ENCODE assay signal across 8 cellular contexts in genomic region chr17:73156166-73156840, GRCh38. TPM values are rescaled to one million over a fixed set of nuclear protein-coding genes. Genes with fewer than 3 reads are reported as not detected.
A peak's percentile ranks its signal among the peaks of the same experiment; 100 is the strongest.
DNase-seq lines count a peak whose midpoint lies in the region; ATAC-seq and TF ChIP-seq lines count a peak whose summit lies in the region.

No MANE protein-coding gene starts in this region.

- H3K36me3 ChIP-seq in WERI-Rb-1 = no peaks in the 10 kb centered on the region

- H3K27me3 Mint-ChIP-seq in central memory CD8-positive, alpha-beta T cell = peaks cover 76% of the 10 kb centered on the region

- H3K4me3 Mint-ChIP-seq in central memory CD8-positive, alpha-beta T cell = no peak overlapping the region

- peak; percentile 82 for TF ChIP-seq CTCF in GM13977 (IDR thresholded peaks at IDR 0.05; ENCODE audit: extremely low read depth, insufficient read depth, missing control alignments)
- peak; percentile 93 for TF ChIP-seq CTCF in WERI-Rb-1 (IDR thresholded peaks at IDR 0.05; ENCODE audit: low read depth, low read length)

- H3K9me3 Mint-ChIP-seq in central memory CD8-positive, alpha-beta T cell = no peaks in the 10 kb centered on the region

- in situ Hi-C loops in GM13977 (cut with MboI; ENCODE audit: low pct_unique_long_range_greater_than_20kb, low sequenced_read_pairs, unreplicated experiment) = loop anchor here (25.0 kb wide), 1 partner anchor 169 kb away; no protein-coding TSS in a partner anchor

- peaks cover 6% of the 10 kb centered on the region for H3K4me1 Mint-ChIP-seq in central memory CD8-positive, alpha-beta T cell

- no peaks in the 10 kb centered on the region for H3K27me3 ChIP-seq in WERI-Rb-1 (ENCODE audit: insufficient read depth, low read depth, severe bottlenecking)

- no peak overlapping the region for H3K4me3 ChIP-seq in WERI-Rb-1 (ENCODE audit: low read depth, low read length)

- ATAC-seq in HG02840 (IDR thresholded peaks at IDR 0.05; ENCODE audit: low FRiP score, unreplicated experiment) (peak; percentile 53), left lobe of liver (peak; percentile 97)
- peak; percentile 56 for ATAC-seq in central memory CD8-positive, alpha-beta T cell (replicated peaks; ENCODE audit: extremely low read depth, poor library complexity, severe bottlenecking)

- DNase-seq in A172 (ENCODE audit: low spot score) = peak; percentile 85
- DNase-seq in GM13977 (ENCODE audit: low spot score) = peak; percentile 76
- peak; percentile 77 for DNase-seq in NCI-H2171 (lab: John Stamatoyannopoulos, UW)
- peak; percentile 93 for DNase-seq in WERI-Rb-1
- peak in 1 of 2 donors; percentile 32 for DNase-seq in central memory CD8-positive, alpha-beta T cell (ENCODE audit: low spot score in 2 of 2)
- DNase-seq in left lobe of liver (ENCODE audit: low spot score) = peak; percentile 72
- DNase-seq in stimulated activated CD4-positive, alpha-beta T cell treated with anti-CD3 and anti-CD28 coated beads, Interleukin-4, amount 100 ng/mL, for 1 hour = peak; percentile 65

- H3K36me3 Mint-ChIP-seq in central memory CD8-positive, alpha-beta T cell (ENCODE audit: insufficient read depth) = peaks cover 1% of the 10 kb centered on the region

- H3K9me3 ChIP-seq in WERI-Rb-1 (ENCODE audit: severe bottlenecking) = no peaks in the 10 kb centered on the region

- H3K27ac Mint-ChIP-seq in central memory CD8-positive, alpha-beta T cell (ENCODE audit: low read depth) = no peak overlapping the region

- peak overlapping the region; percentile 94 for H3K27ac ChIP-seq in WERI-Rb-1

RNA-seq across cellular contexts. Expression of gene SSTR2, which starts 8.5 kb away (rescaled TPM):
- total RNA-seq in A172 (2014; rRNA removed; shearing (Covaris generic)) = 4.3 and 4.8 TPM in 2 replicates
- total RNA-seq in left lobe of liver = 0.70 TPM

RNA-seq across cellular contexts. Expression of gene COG1, which starts 36.6 kb away (rescaled TPM):
- 25.3 and 28.0 TPM in 2 replicates for total RNA-seq in A172 (2014; rRNA removed; shearing (Covaris generic))
- 20.1 TPM for total RNA-seq in left lobe of liver
